ENCODE assay signal across 27 cellular contexts in the genomic region with DNA sequence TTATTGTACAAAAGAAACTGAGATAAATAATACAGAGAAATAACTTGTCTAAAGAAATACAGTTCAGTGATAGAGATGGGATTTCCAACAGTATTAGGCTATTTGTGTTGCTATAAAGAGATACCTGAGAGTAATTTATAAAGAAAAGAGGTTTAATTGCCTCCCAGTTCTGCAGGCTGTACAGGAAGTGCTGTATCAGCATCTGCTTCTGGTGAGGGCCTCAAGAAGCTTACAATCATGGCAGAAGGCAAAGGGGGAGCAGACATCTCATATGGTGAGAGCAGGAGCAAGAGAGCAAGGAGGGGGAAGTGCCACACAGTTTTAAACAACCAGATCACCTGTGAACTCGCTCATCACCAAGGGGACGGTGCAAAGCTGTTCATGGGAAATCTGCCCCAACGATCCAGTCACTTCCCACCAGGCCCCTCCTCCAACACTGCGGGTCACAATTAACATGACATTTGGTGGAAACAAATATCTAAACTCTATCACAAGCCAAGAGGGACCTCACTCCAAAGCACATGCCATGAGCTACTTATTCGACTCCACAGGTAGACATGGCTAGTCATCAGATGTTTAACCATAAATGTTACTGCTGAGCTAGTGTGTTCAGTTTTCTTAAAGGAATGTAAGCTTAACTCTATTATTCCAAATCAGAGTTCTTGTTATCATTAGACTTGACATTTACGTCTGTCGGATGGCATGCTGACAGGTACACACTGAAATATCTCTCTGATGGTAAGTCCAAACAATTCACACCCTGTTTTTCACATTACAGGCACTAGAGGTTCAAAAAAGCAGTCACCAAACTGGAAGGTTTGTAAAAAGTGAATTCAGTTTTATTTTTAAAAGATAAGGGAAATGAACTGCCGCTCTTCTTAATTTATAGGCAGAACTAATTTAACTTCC.
"Had no signal": no experiment of that assay in that cellular context is flagged by ENCODE, and none has a peak within 500 bp of the region (broad histone marks: within the 10 kb centered on the region; RNA-seq: fewer than 3 reads in every experiment).

No MANE protein-coding gene starts in this region.

- H3K27me3 ChIP-seq: adrenal gland, breast epithelium, SJCRH30 had no signal

- H3K4me3 Mint-ChIP-seq: activated CD4-positive, alpha-beta memory T cell treated with anti-CD3 and anti-CD28 coated beads, Interleukin-2, amount 10 ng/mL, durations not matched to agents 7 days and 5 days; activated CD4-positive, alpha-beta T cell treated with anti-CD3 and anti-CD28 coated beads for 36 hours; activated naive CD4-positive, alpha-beta T cell treated with anti-CD3 and anti-CD28 coated beads, Interleukin-2, amount 10 ng/mL, durations not matched to agents 7 days and 5 days; activated naive CD8-positive, alpha-beta T cell treated with anti-CD3 and anti-CD28 coated beads for 36 hours had no signal

- H3K36me3 ChIP-seq: adrenal gland, breast epithelium, SJCRH30 had no signal

- H3K4me3 ChIP-seq: adrenal gland, breast epithelium, SJCRH30 had no signal

- H3K27ac ChIP-seq: adrenal gland, breast epithelium, SJCRH30, VCaP had no signal

- H3K9me3 ChIP-seq: adrenal gland, breast epithelium, SK-N-SH had no signal

- H3K4me2 ChIP-seq: SK-N-SH had no signal

- DNase-seq: activated CD4-positive, alpha-beta memory T cell treated with anti-CD3 and anti-CD28 coated beads, Interleukin-2, amount 10 ng/mL, durations not matched to agents 7 days and 5 days; activated CD4-positive, alpha-beta T cell treated with anti-CD3 and anti-CD28 coated beads for 36 hours; activated CD4-positive, alpha-beta T cell treated with anti-CD3 and anti-CD28 coated beads, Interleukin-2, amount 50 U/mL, for 1 hour; activated gamma-delta T cell treated with Interleukin-2 at 50 U/mL for 16 hours; activated naive CD4-positive, alpha-beta T cell treated with anti-CD3 and anti-CD28 coated beads, Interleukin-2, amount 10 ng/mL, durations not matched to agents 7 days and 5 days; activated naive CD8-positive, alpha-beta T cell treated with anti-CD3 and anti-CD28 coated beads for 36 hours; activated T-cell treated with anti-CD3 and anti-CD28 coated beads for 4 hours; activated T-cell treated with anti-CD3 and anti-CD28 coated beads, Interleukin-2, amount 50 U/mL, for 48 hours; adrenal gland; anterior cingulate cortex; caudate nucleus; NCI-H1105; NCI-H1436; NCI-H1694 treated with DMSO at 0.1 percent for 48 hours; NCI-H2081; NCI-H510A treated with DMSO at 0.1 percent for 48 hours; NCI-H69; NK-92 treated with Interleukin-12 subunit alpha and Interleukin-12 subunit beta, amount 100 ng/mL, for 24 hours; OCI-M1; Right ventricle myocardium superior; RPMI8226; SJCRH30; SK-N-SH; T-helper 1 cell had no signal

- H3K27me3 Mint-ChIP-seq: activated CD4-positive, alpha-beta memory T cell treated with anti-CD3 and anti-CD28 coated beads, Interleukin-2, amount 10 ng/mL, durations not matched to agents 7 days and 5 days; activated CD4-positive, alpha-beta T cell treated with anti-CD3 and anti-CD28 coated beads for 36 hours; activated naive CD4-positive, alpha-beta T cell treated with anti-CD3 and anti-CD28 coated beads, Interleukin-2, amount 10 ng/mL, durations not matched to agents 7 days and 5 days; activated naive CD8-positive, alpha-beta T cell treated with anti-CD3 and anti-CD28 coated beads for 36 hours had no signal

- H3K4me1 ChIP-seq: adrenal gland, breast epithelium, SJCRH30 had no signal

- H3K27ac Mint-ChIP-seq: activated CD4-positive, alpha-beta memory T cell treated with anti-CD3 and anti-CD28 coated beads, Interleukin-2, amount 10 ng/mL, durations not matched to agents 7 days and 5 days; activated CD4-positive, alpha-beta T cell treated with anti-CD3 and anti-CD28 coated beads for 36 hours; activated naive CD4-positive, alpha-beta T cell treated with anti-CD3 and anti-CD28 coated beads, Interleukin-2, amount 10 ng/mL, durations not matched to agents 7 days and 5 days; activated naive CD8-positive, alpha-beta T cell treated with anti-CD3 and anti-CD28 coated beads for 36 hours; activated T-helper 2 cell treated with anti-CD3 and anti-CD28 coated beads, Interferon-gamma antibody, Interleukin-2, Interleukin-4, amounts not matched to agents 10 μg/mL and 5 μg/mL and 100 μg/mL, durations not matched to agents 14 hours and 24 hours and 36 hours had no signal

- H3K4me1 Mint-ChIP-seq: activated naive CD4-positive, alpha-beta T cell treated with anti-CD3 and anti-CD28 coated beads, Interleukin-2, amount 10 ng/mL, durations not matched to agents 7 days and 5 days had no signal

- H3K9ac ChIP-seq: SK-N-SH had no signal
